In genomic region chr2:33322099-33322498, GRCh38 we compare ENCODE assay signal across 11 cellular contexts.
DNase-seq lines count a peak whose midpoint lies in the region; ATAC-seq and FAIRE-seq lines count a peak whose summit lies in the region.
"Had no signal": no experiment of that assay in that cellular context is flagged by ENCODE, and none has a peak within 500 bp of the region (broad histone marks: within the 10 kb centered on the region; RNA-seq: fewer than 3 reads in every experiment).

No MANE protein-coding gene starts in this region.

- H3K36me3 Mint-ChIP-seq in activated CD8-positive, alpha-beta memory T cell treated with anti-CD3 and anti-CD28 coated beads, Interleukin-2, amount 10 ng/mL, durations not matched to agents 7 days and 5 days = peaks cover 3% of the 10 kb centered on the region

- H3K9me3 Mint-ChIP-seq in activated CD8-positive, alpha-beta memory T cell treated with anti-CD3 and anti-CD28 coated beads, Interleukin-2, amount 10 ng/mL, durations not matched to agents 7 days and 5 days (ENCODE audit: low read depth) = no peaks in the 10 kb centered on the region
- H3K9me3 Mint-ChIP-seq in stimulated activated naive CD8-positive, alpha-beta T cell treated with anti-CD3 and anti-CD28 coated beads, Interleukin-15, amount 100 ng/mL, for 72 hours = no peaks in the 10 kb centered on the region
- H3K9me3 Mint-ChIP-seq: central memory CD8-positive, alpha-beta T cell had no signal

- no peaks in the 10 kb centered on the region for H3K36me3 ChIP-seq in adipocyte (ENCODE audit: control insufficient read depth, insufficient read depth, low read length, severe bottlenecking)
- H3K36me3 ChIP-seq: prostate gland had no signal

- H3K4me1 Mint-ChIP-seq in activated CD8-positive, alpha-beta memory T cell treated with anti-CD3 and anti-CD28 coated beads, Interleukin-2, amount 10 ng/mL, durations not matched to agents 7 days and 5 days = peaks cover 41% of the 10 kb centered on the region
- H3K4me1 Mint-ChIP-seq in stimulated activated naive CD8-positive, alpha-beta T cell treated with anti-CD3 and anti-CD28 coated beads, Interleukin-15, amount 100 ng/mL, for 72 hours = peaks cover 26% of the 10 kb centered on the region

- CTCF ChIA-PET in activated CD8-positive, alpha-beta memory T cell treated with anti-CD3 and anti-CD28 coated beads, Interleukin-2, amount 10 ng/mL, durations not matched to agents 7 days and 5 days (lab: Charles Lee) = interaction anchor here (0.9 to 1.6 kb wide), 4 partner anchors 23 to 277 kb away, joined by 3 read pairs; partner anchors contain the start of gene FAM98A

- no peak for DNase-seq in activated CD8-positive, alpha-beta memory T cell treated with anti-CD3 and anti-CD28 coated beads, Interleukin-2, amount 10 ng/mL, durations not matched to agents 7 days and 5 days
- DNase-seq in activated CD8-positive, alpha-beta memory T cell treated with anti-CD3 and anti-CD28 coated beads for 24 hours = no peak
- DNase-seq in adipocyte (ENCODE audit: low read depth) (peak; percentile 71), left ventricle myocardium superior (peak; percentile 49), NCI-H2029 (lab: John Stamatoyannopoulos, UW) (no peak), urothelium cell line (ENCODE audit: low spot score) (no peak), NCI-H2081 (lab: John Stamatoyannopoulos, UW) (no peak)
- DNase-seq in stimulated activated naive CD8-positive, alpha-beta T cell treated with anti-CD3 and anti-CD28 coated beads, Interleukin-15, amount 100 ng/mL, for 72 hours = no peak

- peaks cover 23% of the 10 kb centered on the region for H3K4me1 ChIP-seq in adipocyte (ENCODE audit: control insufficient read depth, insufficient read depth, low read length)
- H3K4me1 ChIP-seq: prostate gland had no signal

- intact Hi-C loops in left ventricle myocardium superior (cut with micrococcal nuclease) = no loop called here

- FAIRE-seq in urothelium cell line (lab: Jason Lieb, UNC) = no peak

- peak; percentile 16 for ATAC-seq in activated CD8-positive, alpha-beta memory T cell treated with anti-CD3 and anti-CD28 coated beads, Interleukin-2, amount 10 ng/mL, durations not matched to agents 7 days and 5 days
- ATAC-seq in left ventricle myocardium superior = peak; percentile 85
- ATAC-seq in stimulated activated naive CD8-positive, alpha-beta T cell treated with anti-CD3 and anti-CD28 coated beads, Interleukin-15, amount 100 ng/mL, for 72 hours = no peak
- ATAC-seq: A549 had no signal

- peak overlapping the region; percentile 48 for H3K4me3 Mint-ChIP-seq in activated CD8-positive, alpha-beta memory T cell treated with anti-CD3 and anti-CD28 coated beads, Interleukin-2, amount 10 ng/mL, durations not matched to agents 7 days and 5 days
- peak overlapping the region; percentile 4 to 59 for H3K4me3 Mint-ChIP-seq in stimulated activated naive CD8-positive, alpha-beta T cell treated with anti-CD3 and anti-CD28 coated beads, Interleukin-15, amount 100 ng/mL, for 72 hours

- no peaks in the 10 kb centered on the region for H3K9me3 ChIP-seq in adipocyte (ENCODE audit: control insufficient read depth, low read length)
- H3K9me3 ChIP-seq: A549, prostate gland had no signal

- no peak overlapping the region for H3K9ac ChIP-seq in adipocyte (ENCODE audit: low read length)

- peak overlapping the region; percentile 92 for H3K27ac Mint-ChIP-seq in activated CD8-positive, alpha-beta memory T cell treated with anti-CD3 and anti-CD28 coated beads, Interleukin-2, amount 10 ng/mL, durations not matched to agents 7 days and 5 days
- H3K27ac Mint-ChIP-seq in stimulated activated naive CD8-positive, alpha-beta T cell treated with anti-CD3 and anti-CD28 coated beads, Interleukin-15, amount 100 ng/mL, for 72 hours = peak overlapping the region in 1 of 2 donors; percentile 57

- no peaks in the 10 kb centered on the region for H3K27me3 ChIP-seq in adipocyte (replicated peaks; ENCODE audit: control insufficient read depth, insufficient read depth, low read length)

- peaks cover 3% of the 10 kb centered on the region for H3K27me3 Mint-ChIP-seq in activated CD8-positive, alpha-beta memory T cell treated with anti-CD3 and anti-CD28 coated beads, Interleukin-2, amount 10 ng/mL, durations not matched to agents 7 days and 5 days
- H3K27me3 Mint-ChIP-seq in stimulated activated naive CD8-positive, alpha-beta T cell treated with anti-CD3 and anti-CD28 coated beads, Interleukin-15, amount 100 ng/mL, for 72 hours = peaks cover 31% of the 10 kb centered on the region
- H3K27me3 Mint-ChIP-seq: central memory CD8-positive, alpha-beta T cell had no signal

- peak overlapping the region; percentile 3 for H3K4me3 ChIP-seq in adipocyte (ENCODE audit: low read length)
- H3K4me3 ChIP-seq: A549, prostate gland had no signal

Comparison
In these comparisons a context has a peak if more than half of its experiments do, and no peak if none do; other contexts are left out.
1. DNase-seq: peak in adipocyte (single experiment) and left ventricle myocardium superior (single experiment); none in activated CD8-positive, alpha-beta memory T cell treated with anti-CD3 and anti-CD28 coated beads, Interleukin-2, amount 10 ng/mL, durations not matched to agents 7 days and 5 days (single experiment), activated CD8-positive, alpha-beta memory T cell treated with anti-CD3 and anti-CD28 coated beads for 24 hours (single experiment), stimulated activated naive CD8-positive, alpha-beta T cell treated with anti-CD3 and anti-CD28 coated beads, Interleukin-15, amount 100 ng/mL, for 72 hours (0 of 2), NCI-H2029 (single experiment), urothelium cell line (single experiment) and NCI-H2081 (0 of 2).